ENCODE assay signal across 23 cellular contexts in the genomic region with DNA sequence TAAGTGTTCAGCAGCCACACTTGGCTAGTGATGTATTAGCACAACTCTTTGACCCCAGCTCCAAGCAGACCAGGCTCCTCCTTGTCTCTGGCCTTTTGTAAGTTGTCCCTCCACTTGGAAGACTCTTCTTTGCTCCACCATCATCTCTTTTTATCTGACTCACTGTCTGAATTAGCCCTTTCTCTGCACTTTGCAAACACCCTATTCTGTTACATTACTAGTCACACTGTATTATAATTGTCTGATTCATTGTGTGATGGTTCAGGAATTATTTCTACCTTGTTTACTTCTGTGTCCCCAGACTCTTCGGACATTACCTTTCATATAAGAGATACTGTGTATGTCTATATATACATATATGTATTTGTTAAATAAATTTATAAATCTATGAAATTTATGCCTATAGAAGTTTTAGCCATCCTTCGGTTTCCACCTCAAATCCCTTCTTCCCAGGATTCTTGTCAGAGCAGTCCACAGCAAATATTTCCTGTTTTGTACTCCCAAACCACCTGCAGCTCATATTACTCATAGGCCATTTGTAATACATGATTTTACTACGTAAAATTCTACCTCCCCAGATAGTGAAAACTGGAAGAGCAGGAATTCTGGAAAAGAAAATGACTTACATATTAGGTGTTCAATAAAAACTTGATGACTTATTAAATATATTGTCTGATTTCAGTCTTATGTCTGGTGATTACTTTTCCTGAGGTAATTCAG.
"Had no signal": no experiment of that assay in that cellular context is flagged by ENCODE, and none has a peak within 500 bp of the region (broad histone marks: within the 10 kb centered on the region; RNA-seq: fewer than 3 reads in every experiment).

No MANE protein-coding gene starts in this region.

- H3K27me3 ChIP-seq: body of pancreas, esophagus squamous epithelium, gastroesophageal sphincter, heart right ventricle, pancreas, transverse colon had no signal

- H3K27me3 Mint-ChIP-seq: activated naive CD8-positive, alpha-beta T cell treated with anti-CD3 and anti-CD28 coated beads, Interleukin-2, amount 50 U/mL, for 24 hours had no signal

- H3K4me3 ChIP-seq: body of pancreas, esophagus squamous epithelium, gastroesophageal sphincter, heart right ventricle, pancreas, psoas muscle, transverse colon had no signal

- H3K27ac Mint-ChIP-seq: activated CD8-positive, alpha-beta T cell treated with anti-CD3 and anti-CD28 coated beads, Interleukin-2, amount 10 ng/mL, durations not matched to agents 7 days and 5 days; activated naive CD8-positive, alpha-beta T cell treated with anti-CD3 and anti-CD28 coated beads, Interleukin-2, amount 50 U/mL, for 24 hours; activated T-helper 1 cell treated with anti-CD3 and anti-CD28 coated beads, Interleukin-12 subunit alpha, Interleukin-12 subunit beta, Interleukin-2, Interleukin-4 antibody, amounts not matched to agents 30 ng/mL and 10 ng/mL and 1 ng/mL, durations not matched to agents 14 hours and 24 hours and 36 hours; nephron; stimulated activated effector memory CD8-positive, alpha-beta T cell treated with anti-CD3 and anti-CD28 coated beads, Interleukin-12 subunit alpha, Interleukin-12 subunit beta, amount 100 ng/mL, for 72 hours had no signal

- H3K4me1 ChIP-seq: body of pancreas, esophagus squamous epithelium, gastroesophageal sphincter, pancreas, psoas muscle, transverse colon had no signal

- DNase-seq: activated CD4-positive, alpha-beta T cell treated with anti-CD3 and anti-CD28 coated beads, Interleukin-2, amount 50 U/mL, for 1 hour; activated CD4-positive, CD25-positive, alpha-beta regulatory T cell treated with anti-CD3 and anti-CD28 coated beads, Interleukin-2, amount 50 U/mL, for 72 hours; activated CD8-positive, alpha-beta T cell treated with anti-CD3 and anti-CD28 coated beads, Interleukin-2, amount 10 ng/mL, durations not matched to agents 7 days and 5 days; activated gamma-delta T cell; activated naive CD4-positive, alpha-beta T cell treated with anti-CD3 and anti-CD28 coated beads, Interleukin-2, amount 50 U/mL, for 16 hours; activated naive CD8-positive, alpha-beta T cell treated with anti-CD3 and anti-CD28 coated beads, Interleukin-2, amount 50 U/mL, for 24 hours; body of pancreas; effector CD4-positive, alpha-beta T cell; esophagus squamous epithelium; heart right ventricle; islet precursor cell; left colon; mesenchymal stem cell; pancreas; psoas muscle; right cardiac atrium; stimulated activated CD4-positive, alpha-beta T cell treated with anti-CD3 and anti-CD28 coated beads, Interleukin-12 subunit alpha, Interleukin-12 subunit beta, amount 100 ng/mL, for 4 hours; transverse colon had no signal

- H3K27ac ChIP-seq: body of pancreas, esophagus squamous epithelium, gastroesophageal sphincter, heart right ventricle, pancreas, psoas muscle, transverse colon, VCaP had no signal

- H3K4me3 Mint-ChIP-seq: activated CD8-positive, alpha-beta T cell treated with anti-CD3 and anti-CD28 coated beads, Interleukin-2, amount 10 ng/mL, durations not matched to agents 7 days and 5 days; activated naive CD8-positive, alpha-beta T cell treated with anti-CD3 and anti-CD28 coated beads, Interleukin-2, amount 50 U/mL, for 24 hours; activated T-helper 1 cell treated with anti-CD3 and anti-CD28 coated beads, Interleukin-12 subunit alpha, Interleukin-12 subunit beta, Interleukin-2, Interleukin-4 antibody, amounts not matched to agents 30 ng/mL and 10 ng/mL and 1 ng/mL, durations not matched to agents 14 hours and 24 hours and 36 hours; nephron; stimulated activated effector memory CD8-positive, alpha-beta T cell treated with anti-CD3 and anti-CD28 coated beads, Interleukin-12 subunit alpha, Interleukin-12 subunit beta, amount 100 ng/mL, for 72 hours had no signal

- H3K4me1 Mint-ChIP-seq: activated naive CD8-positive, alpha-beta T cell treated with anti-CD3 and anti-CD28 coated beads, Interleukin-2, amount 50 U/mL, for 24 hours; nephron had no signal

- H3K9me3 ChIP-seq: body of pancreas, esophagus squamous epithelium, pancreas, psoas muscle, transverse colon had no signal

- ATAC-seq: activated CD8-positive, alpha-beta T cell treated with anti-CD3 and anti-CD28 coated beads, Interleukin-2, amount 10 ng/mL, durations not matched to agents 7 days and 5 days; activated naive CD8-positive, alpha-beta T cell treated with anti-CD3 and anti-CD28 coated beads, Interleukin-2, amount 50 U/mL, for 24 hours; body of pancreas; gastroesophageal sphincter; heart right ventricle; left colon; pancreas; psoas muscle; right cardiac atrium; stimulated activated effector memory CD8-positive, alpha-beta T cell treated with anti-CD3 and anti-CD28 coated beads, Interleukin-12 subunit alpha, Interleukin-12 subunit beta, amount 100 ng/mL, for 72 hours had no signal

- H3K36me3 ChIP-seq: transverse colon had no signal
